In the genomic region with DNA sequence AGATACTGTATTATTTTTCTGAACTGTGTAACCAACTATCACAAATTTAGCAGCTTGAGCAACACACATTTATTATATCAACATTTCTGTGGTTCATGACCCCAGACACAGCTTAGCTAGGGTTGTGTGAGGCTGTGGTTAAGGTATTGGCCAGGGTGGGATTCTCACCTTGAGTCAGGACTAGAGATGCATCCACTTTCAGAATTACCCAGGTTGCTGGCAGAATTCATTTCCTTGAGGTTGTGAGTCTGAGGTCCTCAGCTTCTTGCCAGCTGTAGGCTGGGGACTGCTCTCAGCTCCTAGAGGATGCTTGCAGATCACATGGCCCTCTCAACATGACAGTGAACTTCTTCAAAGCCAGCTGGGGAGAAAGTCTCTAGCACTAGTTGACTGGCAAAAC, we compare ENCODE assay signal across 1 cellular context.
TF ChIP-seq lines count a peak whose summit lies in the region.

No MANE protein-coding gene starts in this region.

TF ChIP-seq in HepG2, 621 proteins besides CTCF, POLR2A, EP300 and RAD21 (continued from another document):
- TF ChIP-seq, protein P1, sequence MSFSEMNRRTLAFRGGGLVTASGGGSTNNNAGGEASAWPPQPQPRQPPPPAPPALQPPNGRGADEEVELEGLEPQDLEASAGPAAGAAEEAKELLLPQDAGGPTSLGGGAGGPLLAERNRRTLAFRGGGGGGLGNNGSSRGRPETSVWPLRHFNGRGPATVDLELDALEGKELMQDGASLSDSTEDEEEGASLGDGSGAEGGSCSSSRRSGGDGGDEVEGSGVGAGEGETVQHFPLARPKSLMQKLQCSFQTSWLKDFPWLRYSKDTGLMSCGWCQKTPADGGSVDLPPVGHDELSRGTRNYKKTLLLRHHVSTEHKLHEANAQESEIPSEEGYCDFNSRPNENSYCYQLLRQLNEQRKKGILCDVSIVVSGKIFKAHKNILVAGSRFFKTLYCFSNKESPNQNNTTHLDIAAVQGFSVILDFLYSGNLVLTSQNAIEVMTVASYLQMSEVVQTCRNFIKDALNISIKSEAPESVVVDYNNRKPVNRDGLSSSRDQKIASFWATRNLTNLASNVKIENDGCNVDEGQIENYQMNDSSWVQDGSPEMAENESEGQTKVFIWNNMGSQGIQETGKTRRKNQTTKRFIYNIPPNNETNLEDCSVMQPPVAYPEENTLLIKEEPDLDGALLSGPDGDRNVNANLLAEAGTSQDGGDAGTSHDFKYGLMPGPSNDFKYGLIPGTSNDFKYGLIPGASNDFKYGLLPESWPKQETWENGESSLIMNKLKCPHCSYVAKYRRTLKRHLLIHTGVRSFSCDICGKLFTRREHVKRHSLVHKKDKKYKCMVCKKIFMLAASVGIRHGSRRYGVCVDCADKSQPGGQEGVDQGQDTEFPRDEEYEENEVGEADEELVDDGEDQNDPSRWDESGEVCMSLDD (CRISPR knock-in tag; IDR thresholded peaks at IDR 0.05; ENCODE audit: borderline replicate concordance) = no peak
- TF ChIP-seq ZFP36L1 (CRISPR knock-in tag; IDR thresholded peaks at IDR 0.05) (no peak), NCOA5 (CRISPR knock-in tag; IDR thresholded peaks at IDR 0.05) (no peak), HNF4G (IDR thresholded peaks at IDR 0.05; ENCODE audit: borderline replicate concordance, low read depth, low read length) (no peak), HNF4G (CRISPR knock-in tag; IDR thresholded peaks at IDR 0.05; ENCODE audit: borderline replicate concordance, low read depth) (no peak)
- TF ChIP-seq, protein P2, sequence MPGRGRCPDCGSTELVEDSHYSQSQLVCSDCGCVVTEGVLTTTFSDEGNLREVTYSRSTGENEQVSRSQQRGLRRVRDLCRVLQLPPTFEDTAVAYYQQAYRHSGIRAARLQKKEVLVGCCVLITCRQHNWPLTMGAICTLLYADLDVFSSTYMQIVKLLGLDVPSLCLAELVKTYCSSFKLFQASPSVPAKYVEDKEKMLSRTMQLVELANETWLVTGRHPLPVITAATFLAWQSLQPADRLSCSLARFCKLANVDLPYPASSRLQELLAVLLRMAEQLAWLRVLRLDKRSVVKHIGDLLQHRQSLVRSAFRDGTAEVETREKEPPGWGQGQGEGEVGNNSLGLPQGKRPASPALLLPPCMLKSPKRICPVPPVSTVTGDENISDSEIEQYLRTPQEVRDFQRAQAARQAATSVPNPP (CRISPR knock-in tag; IDR thresholded peaks at IDR 0.05) = no peak
- TF ChIP-seq, protein P3, sequence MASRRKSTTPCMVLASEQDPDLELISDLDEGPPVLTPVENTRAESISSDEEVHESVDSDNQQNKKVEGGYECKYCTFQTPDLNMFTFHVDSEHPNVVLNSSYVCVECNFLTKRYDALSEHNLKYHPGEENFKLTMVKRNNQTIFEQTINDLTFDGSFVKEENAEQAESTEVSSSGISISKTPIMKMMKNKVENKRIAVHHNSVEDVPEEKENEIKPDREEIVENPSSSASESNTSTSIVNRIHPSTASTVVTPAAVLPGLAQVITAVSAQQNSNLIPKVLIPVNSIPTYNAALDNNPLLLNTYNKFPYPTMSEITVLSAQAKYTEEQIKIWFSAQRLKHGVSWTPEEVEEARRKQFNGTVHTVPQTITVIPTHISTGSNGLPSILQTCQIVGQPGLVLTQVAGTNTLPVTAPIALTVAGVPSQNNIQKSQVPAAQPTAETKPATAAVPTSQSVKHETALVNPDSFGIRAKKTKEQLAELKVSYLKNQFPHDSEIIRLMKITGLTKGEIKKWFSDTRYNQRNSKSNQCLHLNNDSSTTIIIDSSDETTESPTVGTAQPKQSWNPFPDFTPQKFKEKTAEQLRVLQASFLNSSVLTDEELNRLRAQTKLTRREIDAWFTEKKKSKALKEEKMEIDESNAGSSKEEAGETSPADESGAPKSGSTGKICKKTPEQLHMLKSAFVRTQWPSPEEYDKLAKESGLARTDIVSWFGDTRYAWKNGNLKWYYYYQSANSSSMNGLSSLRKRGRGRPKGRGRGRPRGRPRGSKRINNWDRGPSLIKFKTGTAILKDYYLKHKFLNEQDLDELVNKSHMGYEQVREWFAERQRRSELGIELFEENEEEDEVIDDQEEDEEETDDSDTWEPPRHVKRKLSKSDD (CRISPR knock-in tag; IDR thresholded peaks at IDR 0.05; ENCODE audit: low read depth) = no peak
